31 cellular contexts compared by ENCODE assay signal in the genomic region with DNA sequence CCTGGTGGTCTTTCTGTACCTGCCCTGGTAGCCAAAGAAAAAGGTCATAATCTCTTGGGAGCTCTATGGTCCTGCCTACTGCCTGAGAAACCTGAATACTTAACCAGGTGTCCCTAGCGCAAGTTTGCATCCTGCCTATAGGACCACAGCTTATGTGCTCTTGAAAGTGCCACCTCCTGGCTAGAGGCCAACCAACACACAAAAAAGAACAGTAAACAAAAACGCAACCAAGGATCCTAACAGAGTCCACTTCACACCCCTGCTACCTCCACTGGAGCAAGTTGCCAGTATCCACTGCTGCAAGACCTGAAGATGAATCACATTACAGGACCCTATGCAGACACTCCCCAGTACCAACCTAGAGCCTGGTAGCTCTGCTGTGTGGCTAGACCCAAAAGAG.
"Had no signal": no experiment of that assay in that cellular context is flagged by ENCODE, and none has a peak within 500 bp of the region (broad histone marks: within the 10 kb centered on the region; RNA-seq: fewer than 3 reads in every experiment).

No MANE protein-coding gene starts in this region.

- H3K4me1 Mint-ChIP-seq: activated CD4-positive, alpha-beta T cell treated with anti-CD3 and anti-CD28 coated beads, Interleukin-2, amount 10 ng/mL, durations not matched to agents 24 days and 14 days had no signal

- H3K36me3 ChIP-seq: adrenal gland, breast epithelium, SJCRH30, WERI-Rb-1 had no signal

- H3K4me3 Mint-ChIP-seq: activated CD4-positive, alpha-beta T cell treated with anti-CD3 and anti-CD28 coated beads, Interleukin-2, amount 10 ng/mL, durations not matched to agents 24 days and 14 days; activated CD8-positive, alpha-beta T cell treated with anti-CD3 and anti-CD28 coated beads for 36 hours; activated T-cell treated with anti-CD3 and anti-CD28 coated beads, Interleukin-2, amount 50 U/mL, for 24 hours had no signal

- H3K4me1 ChIP-seq: adrenal gland, body of pancreas, breast epithelium, SJCRH30 had no signal

- H3K27ac Mint-ChIP-seq: activated CD4-positive, alpha-beta T cell treated with anti-CD3 and anti-CD28 coated beads, Interleukin-2, amount 10 ng/mL, durations not matched to agents 24 days and 14 days; activated CD8-positive, alpha-beta T cell treated with anti-CD3 and anti-CD28 coated beads for 36 hours; activated naive CD4-positive, alpha-beta T cell treated with anti-CD3 and anti-CD28 coated beads, Interleukin-2, amount 50 U/mL, for 72 hours; activated T-cell treated with anti-CD3 and anti-CD28 coated beads, Interleukin-2, amount 50 U/mL, for 24 hours; activated T-helper 2 cell treated with anti-CD3 and anti-CD28 coated beads, Interferon-gamma antibody, Interleukin-2, Interleukin-4, amounts not matched to agents 10 μg/mL and 5 μg/mL and 100 μg/mL, durations not matched to agents 14 hours and 24 hours and 36 hours had no signal

- H3K27me3 ChIP-seq: adrenal gland, body of pancreas, breast epithelium, SJCRH30 had no signal

- H3K27ac ChIP-seq: adrenal gland, body of pancreas, breast epithelium, SJCRH30, SK-N-MC, WERI-Rb-1 had no signal

- ATAC-seq: activated CD8-positive, alpha-beta T cell treated with anti-CD3 and anti-CD28 coated beads for 36 hours; activated naive CD4-positive, alpha-beta T cell treated with anti-CD3 and anti-CD28 coated beads, Interleukin-2, amount 50 U/mL, for 72 hours; body of pancreas; Panc1 had no signal

- DNase-seq: activated CD4-positive, alpha-beta T cell treated with anti-CD3 and anti-CD28 coated beads, Interleukin-2, amount 10 ng/mL, durations not matched to agents 24 days and 14 days; activated CD4-positive, alpha-beta T cell treated with anti-CD3 and anti-CD28 coated beads, Interleukin-2, amount 50 U/mL, for 4 hours; activated CD4-positive, CD25-positive, alpha-beta regulatory T cell; activated CD8-positive, alpha-beta T cell treated with anti-CD3 and anti-CD28 coated beads for 36 hours; activated gamma-delta T cell; activated naive CD4-positive, alpha-beta T cell treated with Interleukin-2 at 50 U/mL for 16 hours; activated T-cell treated with anti-CD3 and anti-CD28 coated beads, Interleukin-2, amount 50 U/mL, for 24 hours; adrenal gland; body of pancreas; caudate nucleus; cerebellar nuclear complex; Kasumi-1; KG1; MM.1S; MV-4-11; NCI-H1092; NCI-H1417; NCI-H146; NCI-H187; NCI-H2029 treated with DMSO at 0.1 percent for 48 hours; NCI-H446; NCI-H524 treated with DMSO at 0.1 percent for 48 hours; SHP77; SJCRH30; T1000; WERI-Rb-1 had no signal

- H3K9me3 ChIP-seq: adrenal gland, body of pancreas, breast epithelium, SJCRH30 had no signal

- H3K4me3 ChIP-seq: adrenal gland, body of pancreas, breast epithelium, SJCRH30, SK-N-MC had no signal

- H3K36me3 Mint-ChIP-seq: activated naive CD4-positive, alpha-beta T cell treated with anti-CD3 and anti-CD28 coated beads, Interleukin-2, amount 50 U/mL, for 72 hours had no signal

- H3K9me3 Mint-ChIP-seq: activated CD4-positive, alpha-beta T cell treated with anti-CD3 and anti-CD28 coated beads, Interleukin-2, amount 10 ng/mL, durations not matched to agents 24 days and 14 days; activated CD8-positive, alpha-beta T cell treated with anti-CD3 and anti-CD28 coated beads for 36 hours; activated naive CD4-positive, alpha-beta T cell treated with anti-CD3 and anti-CD28 coated beads, Interleukin-2, amount 50 U/mL, for 72 hours; activated T-cell treated with anti-CD3 and anti-CD28 coated beads, Interleukin-2, amount 50 U/mL, for 24 hours; activated T-helper 2 cell treated with anti-CD3 and anti-CD28 coated beads, Interferon-gamma antibody, Interleukin-2, Interleukin-4, amounts not matched to agents 10 μg/mL and 5 μg/mL and 100 μg/mL, durations not matched to agents 14 hours and 24 hours and 36 hours had no signal

- H3K27me3 Mint-ChIP-seq: activated CD4-positive, alpha-beta T cell treated with anti-CD3 and anti-CD28 coated beads, Interleukin-2, amount 10 ng/mL, durations not matched to agents 24 days and 14 days; activated CD8-positive, alpha-beta T cell treated with anti-CD3 and anti-CD28 coated beads for 36 hours had no signal
